ENCODE assay signal across 8 cellular contexts in genomic region chr2:127386764-127387654, GRCh38. TPM values are rescaled to one million over a fixed set of nuclear protein-coding genes. Genes with fewer than 3 reads are reported as not detected.
DNase-seq lines count a peak whose midpoint lies in the region; ATAC-seq and TF ChIP-seq lines count a peak whose summit lies in the region.

No MANE protein-coding gene starts in this region.

- 3% methylated on average over 52 to 58 of the region's 58 CpGs for whole genome bisulfite sequencing in ectodermal cell, 2 experiments

- H3K9me3 ChIP-seq in ectodermal cell (ENCODE audit: control insufficient read depth, low read length), result no peaks in the 10 kb centered on the region

- no peaks in the 10 kb centered on the region for H3K27me3 ChIP-seq in BJ (ENCODE audit: control insufficient read depth, insufficient read depth, low read length)
- peaks cover 7% of the 10 kb centered on the region for H3K27me3 ChIP-seq in ectodermal cell (ENCODE audit: control insufficient read depth, insufficient read depth, low read length, poor library complexity, severe bottlenecking)

- no peak for DNase-seq in BJ (ENCODE audit: low read depth)
- peak; percentile 88 for DNase-seq in NCI-H774 (lab: John Stamatoyannopoulos, UW)
- DNase-seq in activated CD8-positive, alpha-beta T cell treated with anti-CD3 and anti-CD28 coated beads for 36 hours, result peak; percentile 87
- DNase-seq in lung microvascular endothelial cell (ENCODE audit: low read depth in 2 of 2), result peak; percentile 94 to 96
- DNase-seq in stimulated activated CD4-positive, alpha-beta T cell treated with anti-CD3 and anti-CD28 coated beads, TNF-alpha, amount 100 ng/mL, for 4 hours (ENCODE audit: low read depth in 3 of 3), result peak; percentile 51 to 62 (median 60)

- H3K36me3 ChIP-seq in BJ (ENCODE audit: control insufficient read depth, insufficient read depth, low read length) (no peaks in the 10 kb centered on the region), ectodermal cell (ENCODE audit: control insufficient read depth, insufficient read depth, low read length) (no peaks in the 10 kb centered on the region)

- CTCF ChIA-PET in BJ (lab: Yijun Ruan, JAX), result interaction anchor here (1.5 kb wide), 1 partner anchor 17 kb away, joined by 3 read pairs; no protein-coding TSS in a partner anchor
- CTCF ChIA-PET in activated CD8-positive, alpha-beta T cell treated with anti-CD3 and anti-CD28 coated beads for 36 hours (lab: Charles Lee), result interaction anchor here (1.1 to 2.0 kb wide), 4 partner anchors 9 to 94 kb away, joined by 3 to 8 read pairs (median 4); no protein-coding TSS in a partner anchor

- POLR2A ChIA-PET in BJ (lab: Charles Lee), result interaction anchor here (0.6 kb wide), 1 partner anchor 11 kb away, joined by 5 read pairs; no protein-coding TSS in a partner anchor
- POLR2A ChIA-PET in activated CD8-positive, alpha-beta T cell treated with anti-CD3 and anti-CD28 coated beads for 36 hours (lab: Charles Lee), result interaction anchor here (1.2 kb wide), 1 partner anchor 28 kb away, joined by 3 read pairs; no protein-coding TSS in a partner anchor

- H3K4me3 ChIP-seq in BJ (ENCODE audit: low read depth, low read length), result peak overlapping the region; percentile 95
- peak overlapping the region; percentile 87 for H3K4me3 ChIP-seq in ectodermal cell (ENCODE audit: insufficient read depth, low read depth, low read length)

- TF ChIP-seq CTCF in BJ (IDR thresholded peaks at IDR 0.05; ENCODE audit: insufficient read depth, low read depth, low read length), result no peak
- no peak for TF ChIP-seq CTCF in activated CD8-positive, alpha-beta T cell treated with anti-CD3 and anti-CD28 coated beads for 36 hours (IDR thresholded peaks at IDR 0.05)

- no peaks in the 10 kb centered on the region for H3K9me3 Mint-ChIP-seq in activated CD8-positive, alpha-beta T cell treated with anti-CD3 and anti-CD28 coated beads for 36 hours

- H3K4me1 ChIP-seq in ectodermal cell (ENCODE audit: control insufficient read depth, insufficient read depth, low read length), result no peaks in the 10 kb centered on the region

- peaks cover 27% of the 10 kb centered on the region for H3K36me3 Mint-ChIP-seq in activated CD8-positive, alpha-beta T cell treated with anti-CD3 and anti-CD28 coated beads for 36 hours (ENCODE audit: low read depth)

- H3K27ac ChIP-seq in ectodermal cell (ENCODE audit: insufficient read depth, low read depth, low read length, poor library complexity, severe bottlenecking), result peak overlapping the region; percentile 98

- H3K4me3 Mint-ChIP-seq in activated CD8-positive, alpha-beta T cell treated with anti-CD3 and anti-CD28 coated beads for 36 hours, result peak overlapping the region; percentile 99

- peaks cover 65% of the 10 kb centered on the region for H3K4me1 Mint-ChIP-seq in activated CD8-positive, alpha-beta T cell treated with anti-CD3 and anti-CD28 coated beads for 36 hours (ENCODE audit: low read depth)

- ATAC-seq in GM19395 (IDR thresholded peaks at IDR 0.05; ENCODE audit: unreplicated experiment) (peak; percentile 66), HG03520 (IDR thresholded peaks at IDR 0.05; ENCODE audit: unreplicated experiment) (peak; percentile 56)
- ATAC-seq in activated CD8-positive, alpha-beta T cell treated with anti-CD3 and anti-CD28 coated beads for 36 hours, result peak; percentile 75

- H3K27me3 Mint-ChIP-seq in activated CD8-positive, alpha-beta T cell treated with anti-CD3 and anti-CD28 coated beads for 36 hours, result no peaks in the 10 kb centered on the region

- peak overlapping the region; percentile 84 for H3K27ac Mint-ChIP-seq in activated CD8-positive, alpha-beta T cell treated with anti-CD3 and anti-CD28 coated beads for 36 hours

- intact Hi-C loops in activated CD8-positive, alpha-beta T cell treated with anti-CD3 and anti-CD28 coated beads for 36 hours (cut with micrococcal nuclease), result no loop called here

RNA-seq across cellular contexts. Expression of gene MAP3K2, which starts 0.8 kb away (rescaled TPM):
- polyA plus RNA-seq in BJ (2011; rRNA removed), result 10.9 and 18.6 TPM in 2 replicates
- 20.8 and 21.1 TPM in 2 replicates for polyA minus RNA-seq in BJ (2011; rRNA and poly(A)+ RNA removed)
- total RNA-seq in activated CD8-positive, alpha-beta T cell treated with anti-CD3 and anti-CD28 coated beads for 36 hours, result 10 to 100 TPM; 54.7 to 55.5 TPM
- 17.3 TPM for polyA plus RNA-seq in ectodermal cell (2013, experiment 1 of 4)
- 15.5 TPM for polyA plus RNA-seq in ectodermal cell (2013, experiment 2 of 4)
- 11.9 TPM for polyA plus RNA-seq in ectodermal cell (2013, experiment 3 of 4)
- 13.3 TPM for polyA plus RNA-seq in ectodermal cell (2013, experiment 4 of 4)
- 11.8 and 19.8 TPM in 2 replicates for total RNA-seq in lung microvascular endothelial cell

RNA-seq across cellular contexts. Expression of gene PROC, which starts 31.2 kb away (rescaled TPM):
- polyA plus RNA-seq in BJ (2011; rRNA removed), result 0.11 TPM in 1 of 2 replicates, not detected in the other
- polyA minus RNA-seq in BJ (2011; rRNA and poly(A)+ RNA removed), result not detected in 2 replicates
- total RNA-seq in activated CD8-positive, alpha-beta T cell treated with anti-CD3 and anti-CD28 coated beads for 36 hours, result not detected
- 3.1 TPM for polyA plus RNA-seq in ectodermal cell (2013, experiment 1 of 4)
- polyA plus RNA-seq in ectodermal cell (2013, experiment 2 of 4), result 1.5 TPM
- polyA plus RNA-seq in ectodermal cell (2013, experiment 3 of 4), result 3.7 TPM
- 3.1 TPM for polyA plus RNA-seq in ectodermal cell (2013, experiment 4 of 4)
- under 0.01 TPM in 2 replicates for total RNA-seq in lung microvascular endothelial cell
